In the genomic region with DNA sequence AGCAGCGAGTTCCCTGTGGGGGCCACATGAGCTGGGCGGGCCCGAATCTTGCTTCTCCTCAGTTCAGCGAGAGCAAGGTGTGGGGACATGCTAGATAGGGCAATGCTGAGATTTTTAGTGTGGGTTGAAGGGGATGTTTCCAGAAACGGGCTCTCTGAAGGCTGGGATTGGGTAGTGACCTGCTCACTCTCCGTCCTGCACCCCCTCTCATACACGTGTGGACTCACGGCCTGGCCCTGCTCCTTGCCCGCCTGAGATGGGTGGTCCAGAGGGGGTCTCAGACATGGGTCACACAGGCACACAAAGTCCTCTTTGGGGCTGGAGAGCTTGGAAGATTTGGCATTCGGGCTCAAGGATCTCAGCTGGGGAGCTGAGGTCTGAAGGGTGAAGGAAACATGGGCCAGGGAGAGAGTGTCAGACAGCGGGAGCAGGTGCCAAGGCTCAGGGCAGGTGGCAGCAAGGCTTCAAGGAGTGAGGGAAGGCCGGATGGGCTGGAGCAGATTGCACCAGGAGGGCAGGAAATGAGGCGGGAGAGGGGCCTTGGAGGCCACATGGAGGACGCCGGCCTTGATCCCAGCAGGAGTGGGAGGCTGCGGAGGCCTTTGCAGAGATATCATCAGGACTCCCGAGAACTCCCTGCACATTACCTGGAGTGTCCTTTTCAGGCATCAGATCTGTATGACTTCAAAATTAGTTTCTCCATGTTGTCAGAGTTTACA, we compare ENCODE assay signal across 16 cellular contexts.
DNase-seq lines count a peak whose midpoint lies in the region; ATAC-seq, FAIRE-seq and TF ChIP-seq lines count a peak whose summit lies in the region.
"Had no signal": no experiment of that assay in that cellular context is flagged by ENCODE, and none has a peak within 500 bp of the region (broad histone marks: within the 10 kb centered on the region; RNA-seq: fewer than 3 reads in every experiment).

No MANE protein-coding gene starts in this region.

- DNase-seq in Right ventricle myocardium inferior (ENCODE audit: missing footprints) (peak; percentile 53), heart right ventricle (no peak), cerebellar cortex (ENCODE audit: low spot score) (peak; percentile 54), kidney (peak; percentile 45), upper lobe of right lung (peak; percentile 23), HEK293T (ENCODE audit: extremely low spot score) (no peak)
- DNase-seq: DMS 273 treated with DMSO at 0.1 percent for 48 hours, MV-4-11, NCI-H1436, NCI-H2107, NCI-H345, PC-9 had no signal

- H3K27ac ChIP-seq in heart right ventricle (no peak overlapping the region), kidney (ENCODE audit: low read depth in 2 of 2, low read length in 2 of 2) (no peak overlapping the region), upper lobe of right lung (no peak overlapping the region)
- H3K27ac ChIP-seq: BLaER1 treated with 17β-estradiol and CSF1 and Interleukin-3, amounts not matched to agents 10 nM and 100 nM; PC-9 had no signal

- no peaks in the 10 kb centered on the region for H3K4me1 Mint-ChIP-seq in activated T-helper 17 cell treated with anti-CD3 and anti-CD28 coated beads, Interleukin-2, amount 50 U/mL, for 72 hours

- H3K36me3 ChIP-seq in heart right ventricle, result peaks cover 0 to 91% (median 18%) of the 10 kb centered on the region in 9 donors
- H3K36me3 ChIP-seq in kidney (ENCODE audit: control insufficient read depth in 1 of 2, insufficient read depth in 2 of 2, low read length in 2 of 2), result no peaks in the 10 kb centered on the region
- H3K36me3 ChIP-seq in upper lobe of right lung, result peaks cover 14% of the 10 kb centered on the region

- no peaks in the 10 kb centered on the region for H3K9me3 Mint-ChIP-seq in activated T-helper 17 cell treated with anti-CD3 and anti-CD28 coated beads, Interleukin-2, amount 50 U/mL, for 72 hours

- CTCF ChIA-PET in HEK293T (lab: Yijun Ruan, JAX), result no interaction called here

- 87 to 97% methylated on average over 17 of the region's 17 CpGs for WGBS in heart right ventricle, 2 donors

- H3K27me3 ChIP-seq in heart right ventricle (no peaks in the 10 kb centered on the region), upper lobe of right lung (no peaks in the 10 kb centered on the region)
- H3K27me3 ChIP-seq: BLaER1 treated with 17β-estradiol and CSF1 and Interleukin-3, amounts not matched to agents 10 nM and 100 nM had no signal

- no peak overlapping the region for H3K27ac Mint-ChIP-seq in activated T-helper 17 cell treated with anti-CD3 and anti-CD28 coated beads, Interleukin-2, amount 50 U/mL, for 72 hours

- intact Hi-C loops in Right ventricle myocardium inferior (cut with DNase I) (no loop called here), heart right ventricle (cut with DNase I) (loop anchor here in 1 of 10 donors (10.0 kb wide), 1 partner anchor 227 kb away; no protein-coding TSS in a partner anchor), kidney (cut with DNase I) (no loop called here), upper lobe of right lung (cut with DNase I) (no loop called here)

- H3K27me3 Mint-ChIP-seq in activated T-helper 17 cell treated with anti-CD3 and anti-CD28 coated beads, Interleukin-2, amount 50 U/mL, for 72 hours, result no peaks in the 10 kb centered on the region

- H3K4me3 ChIP-seq in heart right ventricle (no peak overlapping the region), kidney (ENCODE audit: low read length in 2 of 2) (no peak overlapping the region), upper lobe of right lung (no peak overlapping the region)
- H3K4me3 ChIP-seq: BLaER1 treated with 17β-estradiol and CSF1 and Interleukin-3, amounts not matched to agents 10 nM and 100 nM; PC-9 had no signal

- POLR2A ChIA-PET in HEK293T (lab: Yijun Ruan, JAX), result no interaction called here

- FAIRE-seq in kidney (lab: Jason Lieb, UNC), result no peak
- FAIRE-seq: HTR-8/SVneo had no signal

- H3K9me3 ChIP-seq in heart right ventricle, result no peaks in the 10 kb centered on the region
- no peaks in the 10 kb centered on the region for H3K9me3 ChIP-seq in kidney (ENCODE audit: control insufficient read depth in 1 of 2, low read length in 2 of 2)
- H3K9me3 ChIP-seq in upper lobe of right lung, result no peaks in the 10 kb centered on the region

- no peak overlapping the region for H3K9ac ChIP-seq in kidney (ENCODE audit: low read length in 2 of 2)
- H3K9ac ChIP-seq: BLaER1 treated with 17β-estradiol and CSF1 and Interleukin-3, amounts not matched to agents 10 nM and 100 nM had no signal

- peaks cover 17% of the 10 kb centered on the region for H3K36me3 Mint-ChIP-seq in activated T-helper 17 cell treated with anti-CD3 and anti-CD28 coated beads, Interleukin-2, amount 50 U/mL, for 72 hours (ENCODE audit: low read depth)

- no peak overlapping the region for H3K4me3 Mint-ChIP-seq in activated T-helper 17 cell treated with anti-CD3 and anti-CD28 coated beads, Interleukin-2, amount 50 U/mL, for 72 hours

- ATAC-seq in Right ventricle myocardium inferior (no peak), heart right ventricle (no peak), upper lobe of right lung (no peak), GM19395 (IDR thresholded peaks at IDR 0.05; ENCODE audit: unreplicated experiment) (no peak)
- ATAC-seq in activated T-helper 17 cell treated with anti-CD3 and anti-CD28 coated beads, Interleukin-2, amount 50 U/mL, for 72 hours (replicated peaks), result no peak

- H3K4me1 ChIP-seq in heart right ventricle, result no peaks in the 10 kb centered on the region
- H3K4me1 ChIP-seq in kidney (ENCODE audit: control insufficient read depth in 1 of 2, insufficient read depth in 1 of 2, low read depth in 1 of 2, low read length in 2 of 2), result no peaks in the 10 kb centered on the region
- no peaks in the 10 kb centered on the region for H3K4me1 ChIP-seq in upper lobe of right lung
- H3K4me1 ChIP-seq: BLaER1 treated with 17β-estradiol and CSF1 and Interleukin-3, amounts not matched to agents 10 nM and 100 nM had no signal

- TF ChIP-seq CTCF in heart right ventricle (IDR thresholded peaks at IDR 0.05), result no peak
- no peak for TF ChIP-seq CTCF in kidney (IDR thresholded peaks at IDR 0.05; ENCODE audit: borderline replicate concordance, extremely low read depth, insufficient read depth)
- TF ChIP-seq CTCF in upper lobe of right lung (IDR thresholded peaks at IDR 0.05), result no peak

TF ChIP-seq in HEK293T, 16 proteins besides CTCF, POLR2A, EP300 and RAD21:
- TF ChIP-seq FOXA1 (IDR thresholded peaks at IDR 0.05) (no peak), LEF1 (IDR thresholded peaks at IDR 0.05; ENCODE audit: borderline replicate concordance) (no peak), L3MBTL2 (conservative IDR thresholded peaks at IDR 0.05) (no peak), BHLHE40 (IDR thresholded peaks at IDR 0.05; ENCODE audit: borderline replicate concordance) (no peak), SP1 (IDR thresholded peaks at IDR 0.05) (no peak), NFRKB (IDR thresholded peaks at IDR 0.05) (no peak), ZNF384 (IDR thresholded peaks at IDR 0.05) (no peak), ARNT (IDR thresholded peaks at IDR 0.05) (no peak), HDGF (IDR thresholded peaks at IDR 0.05; ENCODE audit: borderline replicate concordance) (no peak), FOXM1 (IDR thresholded peaks at IDR 0.05; ENCODE audit: borderline replicate concordance) (no peak), CTBP1 (IDR thresholded peaks at IDR 0.05; ENCODE audit: borderline replicate concordance) (no peak), ELF4 (IDR thresholded peaks at IDR 0.05) (no peak), TARDBP (IDR thresholded peaks at IDR 0.05) (no peak), SUZ12 (IDR thresholded peaks at IDR 0.05) (no peak), FOXK2 (IDR thresholded peaks at IDR 0.05) (no peak), PKNOX1 (IDR thresholded peaks at IDR 0.05) (no peak)
TF ChIP-seq in HEK293T: peak in this region for 0.

Comparison
In these comparisons a context has a peak if more than half of its experiments do, and no peak if none do; other contexts are left out.
1. DNase-seq: peak in Right ventricle myocardium inferior (single experiment), cerebellar cortex (single experiment), kidney (single experiment) and upper lobe of right lung (single experiment); none in heart right ventricle (0 of 2) and HEK293T (single experiment).